ENCODE assay signal across 14 cellular contexts in the genomic region with DNA sequence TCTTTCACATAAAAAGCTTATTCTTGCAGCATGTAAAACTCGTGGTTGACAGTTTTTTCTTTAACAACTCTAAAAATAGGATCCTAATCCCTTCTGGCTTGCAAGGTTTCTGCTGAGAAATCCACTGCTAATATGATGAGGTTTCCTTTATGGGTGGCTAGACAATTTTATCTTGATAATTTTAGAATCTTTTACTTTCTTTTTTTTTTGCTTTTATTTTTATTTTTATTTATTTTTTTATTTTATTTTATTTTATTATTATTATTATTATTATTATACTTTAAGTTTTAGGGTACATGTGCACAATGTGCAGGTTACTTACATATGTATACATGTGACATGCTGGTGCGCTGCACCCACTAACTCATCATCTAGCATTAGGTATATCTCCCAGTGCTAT. TPM values are rescaled to one million over a fixed set of nuclear protein-coding genes. Genes with fewer than 3 reads are reported as not detected.
"Had no signal": no experiment of that assay in that cellular context is flagged by ENCODE, and none has a peak within 500 bp of the region (broad histone marks: within the 10 kb centered on the region; RNA-seq: fewer than 3 reads in every experiment).

No MANE protein-coding gene starts in this region.

RNA-seq across cellular contexts. Expression of gene OR10J5, which starts 11.0 kb away (rescaled TPM):
- total RNA-seq: activated B cell treated with CpG ODN at 0.5 μM for 24 hours; activated CD4-positive, alpha-beta memory T cell treated with anti-CD3 and anti-CD28 coated beads for 36 hours; activated CD4-positive, alpha-beta memory T cell treated with anti-CD3 and anti-CD28 coated beads, Interleukin-2, amount 10 ng/mL, durations not matched to agents 7 days and 5 days; activated CD4-positive, alpha-beta T cell treated with anti-CD3 and anti-CD28 coated beads for 36 hours; activated CD4-positive, alpha-beta T cell treated with anti-CD3 and anti-CD28 coated beads, Interleukin-2, amount 10 ng/mL, durations not matched to agents 24 days and 14 days; activated CD4-positive, alpha-beta T cell treated with anti-CD3 and anti-CD28 coated beads, Interleukin-2, amount 10 ng/mL, durations not matched to agents 7 days and 5 days; activated CD8-positive, alpha-beta memory T cell treated with anti-CD3 and anti-CD28 coated beads for 36 hours; activated CD8-positive, alpha-beta memory T cell treated with anti-CD3 and anti-CD28 coated beads, Interleukin-2, amount 10 ng/mL, durations not matched to agents 7 days and 5 days; activated CD8-positive, alpha-beta T cell treated with anti-CD3 and anti-CD28 coated beads for 36 hours; activated CD8-positive, alpha-beta T cell treated with anti-CD3 and anti-CD28 coated beads, Interleukin-2, amount 10 ng/mL, durations not matched to agents 7 days and 5 days; T-cell; T-helper 1 cell treated with Interleukin-12 subunit alpha and Interleukin-12 subunit beta and Interleukin-4 antibody, amounts not matched to agents 30 ng/mL and 1 ng/mL, for 36 hours; T-helper 17 cell; T-helper 2 cell treated with Interferon-gamma antibody and Interleukin-4, amounts not matched to agents 100 ng/mL and 5 ng/mL, for 36 hours had no signal
